In genomic region chr5:127567026-127567768, GRCh38 we compare ENCODE assay signal across 10 cellular contexts. TPM values are rescaled to one million over a fixed set of nuclear protein-coding genes. Genes with fewer than 3 reads are reported as not detected.
DNase-seq lines count a peak whose midpoint lies in the region; ATAC-seq and TF ChIP-seq lines count a peak whose summit lies in the region.
"Had no signal": no experiment of that assay in that cellular context is flagged by ENCODE, and none has a peak within 500 bp of the region (broad histone marks: within the 10 kb centered on the region; RNA-seq: fewer than 3 reads in every experiment).

No MANE protein-coding gene starts in this region.

- ATAC-seq in GM18873 (IDR thresholded peaks at IDR 0.05; ENCODE audit: low FRiP score, unreplicated experiment) (peak; percentile 77), GM21825 (IDR thresholded peaks at IDR 0.05; ENCODE audit: unreplicated experiment) (peak; percentile 70), HG03432 (IDR thresholded peaks at IDR 0.05; ENCODE audit: unreplicated experiment) (peak; percentile 84), mucosa of descending colon (no peak)
- ATAC-seq: pancreas had no signal

- H3K27ac ChIP-seq in BLaER1 (no peak overlapping the region), adrenal gland (no peak overlapping the region)
- H3K27ac ChIP-seq: pancreas, Peyer's patch had no signal

- H3K4me3 ChIP-seq in BLaER1 (no peak overlapping the region), mucosa of descending colon (no peak overlapping the region), adrenal gland (no peak overlapping the region)
- H3K4me3 ChIP-seq: pancreas, Peyer's patch had no signal

- H3K9me3 ChIP-seq in BLaER1 (peaks cover 14% of the 10 kb centered on the region), mucosa of descending colon (no peaks in the 10 kb centered on the region), adrenal gland (replicated peaks in 1 of 3) (no peaks in the 10 kb centered on the region)
- H3K9me3 ChIP-seq: pancreas, Peyer's patch had no signal

- no peaks in the 10 kb centered on the region for H3K27me3 ChIP-seq in BLaER1
- H3K27me3 ChIP-seq in adrenal gland = no peaks in the 10 kb centered on the region
- H3K27me3 ChIP-seq: pancreas, Peyer's patch had no signal

- intact Hi-C loops in mucosa of descending colon (cut with DNase I, micrococcal nuclease) (no loop called here), adrenal gland (cut with DNase I) (loop anchor here (5.0 to 10.0 kb wide), 3 partner anchors 158 to 635 kb away; no protein-coding TSS in a partner anchor)

- no peak for DNase-seq in mucosa of descending colon
- no peak for DNase-seq in NCI-H748 treated with DMSO at 0.1 percent for 48 hours (lab: John Stamatoyannopoulos, UW)
- no peak for DNase-seq in stimulated activated CD4-positive, alpha-beta T cell treated with anti-CD3 and anti-CD28 coated beads, Interleukin-1b, Interleukin-23, amount 100 ng/mL, for 48 hours
- DNase-seq in adrenal gland = no peak
- DNase-seq: pancreas, Peyer's patch had no signal

- no peaks in the 10 kb centered on the region for H4K20me1 ChIP-seq in BLaER1

- peaks cover 17% of the 10 kb centered on the region for H3K4me1 ChIP-seq in BLaER1
- H3K4me1 ChIP-seq in mucosa of descending colon (ENCODE audit: low read depth) = no peaks in the 10 kb centered on the region
- H3K4me1 ChIP-seq in adrenal gland (replicated peaks in 1 of 2) = no peaks in the 10 kb centered on the region
- H3K4me1 ChIP-seq: Peyer's patch had no signal

- TF ChIP-seq POLR2A in adrenal gland (IDR thresholded peaks at IDR 0.05) = no peak

- no peak overlapping the region for H3K9ac ChIP-seq in BLaER1

- peak overlapping the region; percentile 52 for H3K4me2 ChIP-seq in BLaER1

- H3K36me3 ChIP-seq in BLaER1 (no peaks in the 10 kb centered on the region), mucosa of descending colon (ENCODE audit: low read depth) (no peaks in the 10 kb centered on the region), adrenal gland (replicated peaks in 1 of 2) (no peaks in the 10 kb centered on the region)
- H3K36me3 ChIP-seq: pancreas, Peyer's patch had no signal

- WGBS in adrenal gland, 4 donors = 58 to 73% (median 71%) methylated on average over 7 of the region's 7 CpGs

- TF ChIP-seq CTCF in mucosa of descending colon (IDR thresholded peaks at IDR 0.05) = no peak
- TF ChIP-seq CTCF in adrenal gland (IDR thresholded peaks at IDR 0.05) = no peak

RNA-seq across cellular contexts. Expression of gene PRRC1, which starts 49.8 kb away (rescaled TPM):
- total RNA-seq in mucosa of descending colon (10 to 100 TPM; 45.0 to 72.1 (median 63.0) TPM), adrenal gland (10 to 100 TPM; 21.0 to 81.4 (median 47.8) TPM)
- 100 to 1,000 TPM in 1 of 3 donors, 10 to 100 TPM in 2; 19.1 to 128 (median 25.6) TPM for polyA plus RNA-seq in adrenal gland

Comparison
In these comparisons a context has a peak if more than half of its experiments do, and no peak if none do; other contexts are left out.
1. intact Hi-C loops: an anchor here in adrenal gland (5.0 to 10.0 kb wide); none called in mucosa of descending colon.